13 cellular contexts compared by ENCODE assay signal in genomic region chr7:100065452-100066186, GRCh38. TPM values are rescaled to one million over a fixed set of nuclear protein-coding genes. Genes with fewer than 3 reads are reported as not detected.
DNase-seq lines count a peak whose midpoint lies in the region; ATAC-seq and TF ChIP-seq lines count a peak whose summit lies in the region.
"Had no signal": no experiment of that assay in that cellular context is flagged by ENCODE, and none has a peak within 500 bp of the region (broad histone marks: within the 10 kb centered on the region; RNA-seq: fewer than 3 reads in every experiment).

No MANE protein-coding gene starts in this region.

- DNase-seq in A673 (ENCODE audit: low spot score) (no peak), M059J (ENCODE audit: low read depth) (peak; percentile 66), mesothelial cell of epicardium (ENCODE audit: low spot score in 2 of 2, unreplicated experiment in 2 of 2) (no peak), C1 segment of cervical spinal cord (lab: John Stamatoyannopoulos, UW) (no peak), inferior parietal cortex (ENCODE audit: extremely low spot score) (no peak), ACHN (no peak)
- DNase-seq in activated naive CD4-positive, alpha-beta T cell treated with anti-CD3 and anti-CD28 coated beads, Interleukin-2, amount 50 U/mL, for 72 hours (ENCODE audit: low spot score in 2 of 2) = no peak
- DNase-seq: CD4-positive, CD25-positive, alpha-beta regulatory T cell; naive thymus-derived CD4-positive, alpha-beta T cell; NCI-H82; T-helper 1 cell had no signal

- peaks cover 12% of the 10 kb centered on the region for H3K9me3 ChIP-seq in A673 (ENCODE audit: low read depth, low read length, poor library complexity, severe bottlenecking)

- CTCF ChIA-PET in A673 (lab: Charles Lee) = no interaction called here

- TF ChIP-seq CTCF in A673 (conservative IDR thresholded peaks at IDR 0.05; ENCODE audit: low read depth, low read length) (no peak), mesothelial cell of epicardium (IDR thresholded peaks at IDR 0.05; ENCODE audit: unreplicated experiment) (no peak)

- no peaks in the 10 kb centered on the region for H3K27me3 Mint-ChIP-seq in mesothelial cell of epicardium (ENCODE audit: low read depth)
- H3K27me3 Mint-ChIP-seq: brain; CD4-positive, CD25-positive, alpha-beta regulatory T cell; naive thymus-derived CD4-positive, alpha-beta T cell had no signal

- H3K36me3 ChIP-seq in A673 (ENCODE audit: insufficient read depth, low read length, poor library complexity, severe bottlenecking) = peaks cover 46% of the 10 kb centered on the region

- H3K4me1 ChIP-seq in A673 (ENCODE audit: insufficient read depth, low read length, poor library complexity, severe bottlenecking) = no peaks in the 10 kb centered on the region

- peaks cover 20% of the 10 kb centered on the region for H3K9me3 Mint-ChIP-seq in mesothelial cell of epicardium
- peaks cover 0 to 6% of the 10 kb centered on the region in 2 donors for H3K9me3 Mint-ChIP-seq in activated naive CD4-positive, alpha-beta T cell treated with anti-CD3 and anti-CD28 coated beads, Interleukin-2, amount 50 U/mL, for 72 hours

- H3K36me3 Mint-ChIP-seq in mesothelial cell of epicardium = peaks cover 61% of the 10 kb centered on the region
- peaks cover 10 to 23% of the 10 kb centered on the region in 2 donors for H3K36me3 Mint-ChIP-seq in activated naive CD4-positive, alpha-beta T cell treated with anti-CD3 and anti-CD28 coated beads, Interleukin-2, amount 50 U/mL, for 72 hours

- peaks cover 6% of the 10 kb centered on the region for H3K4me1 Mint-ChIP-seq in mesothelial cell of epicardium
- H3K4me1 Mint-ChIP-seq: brain; CD4-positive, CD25-positive, alpha-beta regulatory T cell had no signal

- no peak overlapping the region for H3K4me3 ChIP-seq in A673 (ENCODE audit: low read depth, low read length, poor library complexity, severe bottlenecking)

- TSS peak; percentile 1 for BruUV-seq in A673 (replicated peaks; lab: Mats Ljungman, UMichigan)

- H3K4me3 Mint-ChIP-seq in mesothelial cell of epicardium = no peak overlapping the region
- H3K4me3 Mint-ChIP-seq: brain; CD4-positive, CD25-positive, alpha-beta regulatory T cell; naive thymus-derived CD4-positive, alpha-beta T cell had no signal

- ATAC-seq in esophagus mucosa = peak; percentile 16
- ATAC-seq in activated naive CD4-positive, alpha-beta T cell treated with anti-CD3 and anti-CD28 coated beads, Interleukin-2, amount 50 U/mL, for 72 hours = no peak
- ATAC-seq: naive thymus-derived CD4-positive, alpha-beta T cell had no signal

- no peaks in the 10 kb centered on the region for H3K27me3 ChIP-seq in A673 (replicated peaks; ENCODE audit: insufficient read depth, low read depth, low read length, poor library complexity)

- POLR2A ChIA-PET in A673 (lab: Charles Lee; ENCODE audit: low non-redundant PET) = no interaction called here

- H3K27ac ChIP-seq in A673 (ENCODE audit: low read depth, low read length, poor library complexity, severe bottlenecking) = no peak overlapping the region

- H3K27ac Mint-ChIP-seq in mesothelial cell of epicardium = peak overlapping the region; percentile 85
- no peak overlapping the region for H3K27ac Mint-ChIP-seq in activated naive CD4-positive, alpha-beta T cell treated with anti-CD3 and anti-CD28 coated beads, Interleukin-2, amount 50 U/mL, for 72 hours
- H3K27ac Mint-ChIP-seq: CD4-positive, CD25-positive, alpha-beta regulatory T cell had no signal

- intact Hi-C loops in A673 (cut with micrococcal nuclease; ENCODE audit: unreplicated experiment) = no loop called here

- in situ Hi-C loops in ACHN (cut with HindIII; ENCODE audit: low pct_ligation_motif_present, low pct_unique_long_range_greater_than_20kb, low sequenced_read_pairs) = no loop called here

RNA-seq across cellular contexts. Expression of gene ZNF3, which starts 15.9 kb away (rescaled TPM):
- total RNA-seq in A673 (2021) (50.2 and 50.8 TPM in 2 replicates), esophagus mucosa (12.4 TPM), mesothelial cell of epicardium (78.6 to 85.9 TPM (median 81.1 TPM) in 3 replicates)
- 23.6 and 25.4 TPM in 2 replicates for total RNA-seq in M059J (2014; rRNA removed; shearing (Covaris generic))
- 10 to 100 TPM; 13.8 to 16.2 TPM for total RNA-seq in activated naive CD4-positive, alpha-beta T cell treated with anti-CD3 and anti-CD28 coated beads, Interleukin-2, amount 50 U/mL, for 72 hours

RNA-seq across cellular contexts. Expression of gene ZSCAN21, which starts 16.0 kb away (rescaled TPM):
- total RNA-seq in A673 (2021) = 17.2 and 21.7 TPM in 2 replicates
- total RNA-seq in M059J (2014; rRNA removed; shearing (Covaris generic)) = 7.4 TPM in 2 replicates
- total RNA-seq in esophagus mucosa = 3.7 TPM
- 17.0 to 17.6 TPM (median 17.4 TPM) in 3 replicates for total RNA-seq in mesothelial cell of epicardium
- total RNA-seq in activated naive CD4-positive, alpha-beta T cell treated with anti-CD3 and anti-CD28 coated beads, Interleukin-2, amount 50 U/mL, for 72 hours = 1 to 10 TPM; 3.8 to 7.1 TPM

RNA-seq across cellular contexts. Expression of gene COPS6, which starts 23.1 kb away (rescaled TPM):
- 155 and 166 TPM in 2 replicates for total RNA-seq in A673 (2021)
- 98.4 and 109 TPM in 2 replicates for total RNA-seq in M059J (2014; rRNA removed; shearing (Covaris generic))
- 95.0 TPM for total RNA-seq in esophagus mucosa
- total RNA-seq in mesothelial cell of epicardium = 96.4 to 103 TPM (median 97.7 TPM) in 3 replicates
- 100 to 1,000 TPM in 1 of 2 donors, 10 to 100 TPM in 1; 84.6 to 107 TPM for total RNA-seq in activated naive CD4-positive, alpha-beta T cell treated with anti-CD3 and anti-CD28 coated beads, Interleukin-2, amount 50 U/mL, for 72 hours

RNA-seq across cellular contexts. Expression of gene MCM7, which starts 35.6 kb away (rescaled TPM):
- total RNA-seq in A673 (2021) (399 and 418 TPM in 2 replicates), esophagus mucosa (53.0 TPM), mesothelial cell of epicardium (170 to 172 TPM (median 171 TPM) in 3 replicates)
- total RNA-seq in M059J (2014; rRNA removed; shearing (Covaris generic)) = 146 and 183 TPM in 2 replicates
- 100 to 1,000 TPM; 291 to 375 TPM for total RNA-seq in activated naive CD4-positive, alpha-beta T cell treated with anti-CD3 and anti-CD28 coated beads, Interleukin-2, amount 50 U/mL, for 72 hours

RNA-seq across cellular contexts. Expression of gene AP4M1, which starts 35.8 kb away (rescaled TPM):
- total RNA-seq in A673 (2021) (24.0 and 25.1 TPM in 2 replicates), esophagus mucosa (15.1 TPM), mesothelial cell of epicardium (23.5 to 26.8 TPM (median 25.6 TPM) in 3 replicates)
- total RNA-seq in M059J (2014; rRNA removed; shearing (Covaris generic)) = 21.7 and 23.3 TPM in 2 replicates
- total RNA-seq in activated naive CD4-positive, alpha-beta T cell treated with anti-CD3 and anti-CD28 coated beads, Interleukin-2, amount 50 U/mL, for 72 hours = 10 to 100 TPM in 1 of 2 donors, 1 to 10 TPM in 1; 8.4 to 13.6 TPM
